In genomic region chr1:205182930-205183329, GRCh38 we compare ENCODE assay signal across 15 cellular contexts. TPM values are rescaled to one million over a fixed set of nuclear protein-coding genes. Genes with fewer than 3 reads are reported as not detected.
A peak's percentile ranks its signal among the peaks of the same experiment; 100 is the strongest.
DNase-seq lines count a peak whose midpoint lies in the region; ATAC-seq and TF ChIP-seq lines count a peak whose summit lies in the region.
"Had no signal": no experiment of that assay in that cellular context is flagged by ENCODE, and none has a peak within 500 bp of the region (broad histone marks: within the 10 kb centered on the region; RNA-seq: fewer than 3 reads in every experiment).

No MANE protein-coding gene starts in this region.

- H3K27me3 ChIP-seq in heart left ventricle = no peaks in the 10 kb centered on the region

- no peak for TF ChIP-seq POLR2A in heart left ventricle (IDR thresholded peaks at IDR 0.05)

- no peak for TF ChIP-seq CTCF in heart left ventricle (IDR thresholded peaks at IDR 0.05)
- TF ChIP-seq CTCF in brain (conservative IDR thresholded peaks at IDR 0.05) = no peak
- no peak for TF ChIP-seq CTCF in nephron progenitor cell (IDR thresholded peaks at IDR 0.05)

- H3K4me1 ChIP-seq in heart left ventricle = peaks cover 0 to 24% (median 16%) of the 10 kb centered on the region in 12 donors

- H3K27ac Mint-ChIP-seq in brain (peak overlapping the region in 4 of 5 experiments; percentile 17 to 89 (median 77)), nephron progenitor cell (peak overlapping the region; percentile 58)
- H3K27ac Mint-ChIP-seq in stimulated activated naive CD8-positive, alpha-beta T cell treated with anti-CD3 and anti-CD28 coated beads, Interleukin-15, amount 100 ng/mL, for 72 hours = peak overlapping the region; percentile 28 to 39

- WGBS in heart left ventricle, 4 donors = 88 to 96% (median 89%) methylated on average over 2 of the region's 2 CpGs

- peaks cover 77% of the 10 kb centered on the region for H3K36me3 Mint-ChIP-seq in brain
- peaks cover 62% of the 10 kb centered on the region for H3K36me3 Mint-ChIP-seq in nephron progenitor cell (ENCODE audit: low read depth)

- H3K4me3 ChIP-seq in heart left ventricle = no peak overlapping the region
- H3K4me3 ChIP-seq: thoracic aorta had no signal

- H3K27me3 Mint-ChIP-seq in brain = no peaks in the 10 kb centered on the region
- H3K27me3 Mint-ChIP-seq in nephron progenitor cell (ENCODE audit: low read depth, poor library complexity) = no peaks in the 10 kb centered on the region
- H3K27me3 Mint-ChIP-seq in stimulated activated naive CD8-positive, alpha-beta T cell treated with anti-CD3 and anti-CD28 coated beads, Interleukin-15, amount 100 ng/mL, for 72 hours = no peaks in the 10 kb centered on the region
- H3K27me3 Mint-ChIP-seq: activated CD4-positive, alpha-beta T cell treated with anti-CD3 and anti-CD28 coated beads for 36 hours had no signal

- ATAC-seq in heart left ventricle (no peak), Right ventricle myocardium superior (ENCODE audit: poor library complexity) (no peak)
- no peak for ATAC-seq in stimulated activated naive CD8-positive, alpha-beta T cell treated with anti-CD3 and anti-CD28 coated beads, Interleukin-15, amount 100 ng/mL, for 72 hours
- ATAC-seq: activated CD4-positive, alpha-beta T cell treated with anti-CD3 and anti-CD28 coated beads for 36 hours; HepG2 had no signal

- no peaks in the 10 kb centered on the region for H3K9me3 ChIP-seq in heart left ventricle
- H3K9me3 ChIP-seq: thoracic aorta had no signal

- no peaks in the 10 kb centered on the region for H3K9me3 Mint-ChIP-seq in brain
- H3K9me3 Mint-ChIP-seq in nephron progenitor cell = no peaks in the 10 kb centered on the region
- no peaks in the 10 kb centered on the region for H3K9me3 Mint-ChIP-seq in stimulated activated naive CD8-positive, alpha-beta T cell treated with anti-CD3 and anti-CD28 coated beads, Interleukin-15, amount 100 ng/mL, for 72 hours

- DNase-seq in heart left ventricle = no peak
- no peak for DNase-seq in Right ventricle myocardium superior
- no peak for DNase-seq in nephron progenitor cell
- no peak for DNase-seq in stimulated activated naive CD8-positive, alpha-beta T cell treated with anti-CD3 and anti-CD28 coated beads, Interleukin-15, amount 100 ng/mL, for 72 hours
- DNase-seq in UCSD-AML1 (lab: John Stamatoyannopoulos, UW; ENCODE audit: unreplicated experiment) = no peak
- no peak for DNase-seq in AG08396 (ENCODE audit: low spot score)
- no peak for DNase-seq in NCI-H524 treated with DMSO at 0.1 percent for 48 hours (lab: John Stamatoyannopoulos, UW)
- DNase-seq: activated CD4-positive, alpha-beta T cell treated with anti-CD3 and anti-CD28 coated beads for 36 hours; NCI-H1436 treated with DMSO at 0.1 percent for 48 hours; NCI-H748 treated with DMSO at 0.1 percent for 48 hours; stimulated activated CD4-positive, alpha-beta T cell treated with anti-CD3 and anti-CD28 coated beads, Interleukin-15, amount 100 ng/mL, for 24 hours; SW 1271 had no signal

- H3K27ac ChIP-seq in heart left ventricle = peak overlapping the region in 7 of 12 donors; percentile 24 to 72 (median 38)
- H3K27ac ChIP-seq: thoracic aorta had no signal

- peaks cover 0 to 27% (median 22%) of the 10 kb centered on the region in 9 donors for H3K36me3 ChIP-seq in heart left ventricle
- H3K36me3 ChIP-seq: thoracic aorta had no signal

- H3K4me1 Mint-ChIP-seq in brain (peaks cover 28% of the 10 kb centered on the region), nephron progenitor cell (peaks cover 34% of the 10 kb centered on the region)
- peaks cover 52% of the 10 kb centered on the region for H3K4me1 Mint-ChIP-seq in stimulated activated naive CD8-positive, alpha-beta T cell treated with anti-CD3 and anti-CD28 coated beads, Interleukin-15, amount 100 ng/mL, for 72 hours

- intact Hi-C loops in heart left ventricle (cut with DNase I) (no loop called here), Right ventricle myocardium superior (cut with DNase I) (no loop called here)

- H3K4me3 Mint-ChIP-seq in brain = no peak overlapping the region
- H3K4me3 Mint-ChIP-seq in nephron progenitor cell = no peak overlapping the region
- H3K4me3 Mint-ChIP-seq in stimulated activated naive CD8-positive, alpha-beta T cell treated with anti-CD3 and anti-CD28 coated beads, Interleukin-15, amount 100 ng/mL, for 72 hours = no peak overlapping the region
- H3K4me3 Mint-ChIP-seq: activated CD4-positive, alpha-beta T cell treated with anti-CD3 and anti-CD28 coated beads for 36 hours had no signal

RNA-seq across cellular contexts. Expression of gene DSTYK, which starts 28.6 kb away (rescaled TPM):
- 10 to 100 TPM in 1 of 9 donors, 1 to 10 TPM in 8; 5.2 to 10.1 (median 8.0) TPM for total RNA-seq in heart left ventricle
- 1 to 10 TPM; 3.2 to 5.3 TPM for polyA plus RNA-seq in heart left ventricle
- 5.3 TPM for total RNA-seq in Right ventricle myocardium superior
- 9.4 TPM for polyA plus RNA-seq in brain (ENCODE audit: insufficient read depth, low read depth, low replicate concordance)

RNA-seq across cellular contexts. Expression of gene TMCC2, which starts 44.8 kb away (rescaled TPM):
- total RNA-seq in heart left ventricle (1 to 10 TPM in 8 of 9 donors, under 1 TPM in 1; 0.97 to 5.1 (median 2.1) TPM), Right ventricle myocardium superior (1.3 TPM)
- polyA plus RNA-seq in heart left ventricle (1 to 10 TPM; 1.4 to 2.0 TPM), brain (ENCODE audit: insufficient read depth, low read depth, low replicate concordance) (106 TPM)
